In the genomic region with DNA sequence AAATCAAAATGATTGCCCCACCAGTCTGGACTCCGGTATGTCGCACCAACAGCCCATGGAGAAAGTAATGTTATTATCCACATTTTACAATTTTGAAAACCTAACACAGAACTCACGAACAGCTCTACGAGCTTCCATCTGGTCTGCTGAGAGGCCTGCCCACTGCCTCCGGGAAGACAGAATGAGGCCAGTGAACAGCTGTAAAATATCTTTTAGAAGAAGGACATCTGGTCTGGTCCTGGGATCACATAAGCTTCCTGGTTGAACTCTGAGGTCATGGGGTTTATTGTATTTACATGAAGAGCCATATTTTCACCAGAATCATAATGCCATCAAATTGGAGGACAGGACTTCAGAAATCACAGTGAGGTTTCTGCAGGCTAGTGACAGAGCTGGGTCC, we compare ENCODE assay signal across 23 cellular contexts.
A peak's percentile ranks its signal among the peaks of the same experiment; 100 is the strongest.
DNase-seq lines count a peak whose midpoint lies in the region; ATAC-seq, FAIRE-seq and TF ChIP-seq lines count a peak whose summit lies in the region.
"Had no signal": no experiment of that assay in that cellular context is flagged by ENCODE, and none has a peak within 500 bp of the region (broad histone marks: within the 10 kb centered on the region; RNA-seq: fewer than 3 reads in every experiment).

No MANE protein-coding gene starts in this region.

- H4K20me1 ChIP-seq in HepG2 (ENCODE audit: insufficient read depth, low read length), result no peaks in the 10 kb centered on the region

- TF ChIP-seq EP300 in HepG2 (IDR thresholded peaks at IDR 0.05; ENCODE audit: low read depth in 2 of 2, low read length in 2 of 2), result no peak
- no peak for TF ChIP-seq EP300 in HepG2 (CRISPR knock-in tag; IDR thresholded peaks at IDR 0.05; ENCODE audit: borderline replicate concordance)

- H3K4me3 ChIP-seq in liver (ENCODE audit: low read depth in 1 of 3, low read length in 3 of 3) (no peak overlapping the region), HepG2 (replicated peaks in 1 of 3; ENCODE audit: insufficient read depth in 1 of 3, low read depth in 2 of 3, low read length in 3 of 3) (no peak overlapping the region), vagina (no peak overlapping the region)
- H3K4me3 ChIP-seq: MG63, prostate gland, suprapubic skin had no signal

- no peaks in the 10 kb centered on the region for H3K9me3 Mint-ChIP-seq in nephron progenitor cell
- no peaks in the 10 kb centered on the region for H3K9me3 Mint-ChIP-seq in activated T-cell treated with anti-CD3 and anti-CD28 coated beads, Interleukin-2, amount 50 U/mL, for 4 hours
- H3K9me3 Mint-ChIP-seq: activated CD4-positive, alpha-beta T cell treated with anti-CD3 and anti-CD28 coated beads, Interleukin-2, amount 10 ng/mL, durations not matched to agents 24 days and 14 days had no signal

- no peak overlapping the region for H2AFZ ChIP-seq in HepG2 (ENCODE audit: low read length)

- TF ChIP-seq CTCF in liver (IDR thresholded peaks at IDR 0.05; ENCODE audit: low read depth, low read length, missing input control) (no peak), HepG2 (CRISPR knock-in tag; IDR thresholded peaks at IDR 0.05) (no peak), nephron progenitor cell (IDR thresholded peaks at IDR 0.05) (no peak), vagina (IDR thresholded peaks at IDR 0.05) (no peak)

- CTCF ChIA-PET in HepG2 (lab: Yijun Ruan, JAX; ENCODE audit: low intra/inter-chr PET ratio, low total read pairs), result no interaction called here

- H3K9me3 ChIP-seq in liver (ENCODE audit: control insufficient read depth in 4 of 4, low read length in 3 of 4), result no peaks in the 10 kb centered on the region
- H3K9me3 ChIP-seq in HepG2 (ENCODE audit: low read length), result no peaks in the 10 kb centered on the region
- H3K9me3 ChIP-seq in vagina, result no peaks in the 10 kb centered on the region
- H3K9me3 ChIP-seq: MG63, prostate gland, suprapubic skin had no signal

- no peak for DNase-seq in HepG2 (ENCODE audit: low spot score)
- no peak for DNase-seq in left cardiac atrium
- DNase-seq in nephron progenitor cell, result no peak
- DNase-seq in vagina (ENCODE audit: extremely low spot score in 2 of 2), result no peak
- DNase-seq in SHP77 (lab: John Stamatoyannopoulos, UW), result no peak
- no peak for DNase-seq in activated T-cell treated with anti-CD3 and anti-CD28 coated beads, Interleukin-2, amount 50 U/mL, for 4 hours
- DNase-seq: activated CD4-positive, alpha-beta T cell treated with anti-CD3 and anti-CD28 coated beads, Interleukin-2, amount 10 ng/mL, durations not matched to agents 24 days and 14 days; activated CD8-positive, alpha-beta memory T cell treated with anti-CD3 and anti-CD28 coated beads, Interleukin-2, amount 50 U/mL, for 4 hours; activated naive CD4-positive, alpha-beta T cell; anterior cingulate cortex; CD4-positive, alpha-beta memory T cell; effector memory CD4-positive, alpha-beta T cell; hippocampal formation; mesendoderm; MG63; NCI-H1436 treated with DMSO at 0.1 percent for 48 hours; stimulated activated CD4-positive, alpha-beta T cell treated with anti-CD3 and anti-CD28 coated beads, Interleukin-12 subunit alpha, Interleukin-12 subunit beta, amount 100 ng/mL, for 4 hours had no signal

- peaks cover 4% of the 10 kb centered on the region for H3K27me3 Mint-ChIP-seq in nephron progenitor cell (ENCODE audit: low read depth, poor library complexity)
- H3K27me3 Mint-ChIP-seq in activated T-cell treated with anti-CD3 and anti-CD28 coated beads, Interleukin-2, amount 50 U/mL, for 4 hours (ENCODE audit: low read depth), result no peaks in the 10 kb centered on the region
- H3K27me3 Mint-ChIP-seq: activated CD4-positive, alpha-beta T cell treated with anti-CD3 and anti-CD28 coated beads, Interleukin-2, amount 10 ng/mL, durations not matched to agents 24 days and 14 days; CD4-positive, alpha-beta memory T cell had no signal

- H3K27ac ChIP-seq in liver (ENCODE audit: low read depth in 1 of 2, low read length in 2 of 2) (no peak overlapping the region), HepG2 (ENCODE audit: extremely low read length, insufficient read depth, low read length) (no peak overlapping the region), vagina (peak overlapping the region; percentile 22)
- H3K27ac ChIP-seq: prostate gland, RWPE1, suprapubic skin had no signal

- POLR2A ChIA-PET in HepG2 (lab: Yijun Ruan, JAX), result no interaction called here

- TF ChIP-seq POLR2A in HepG2 (IDR thresholded peaks at IDR 0.05; ENCODE audit: insufficient read depth in 1 of 2, low read depth in 2 of 2, low read length in 2 of 2) (no peak), vagina (IDR thresholded peaks at IDR 0.05) (no peak)

- intact Hi-C loops in HepG2 (cut with micrococcal nuclease; ENCODE audit: unreplicated experiment) (no loop called here), left cardiac atrium (cut with DNase I) (no loop called here), vagina (cut with DNase I) (no loop called here)

- BruUV-seq in HepG2 (replicated peaks; lab: Mats Ljungman, UMichigan), result no TSS peak

- in situ Hi-C loops in HepG2 (cut with HindIII; ENCODE audit: extremely low pct_ligation_motif_present, low pct_unique_long_range_greater_than_20kb), result no loop called here

- no peak for FAIRE-seq in HepG2 (lab: Jason Lieb, UNC)
- FAIRE-seq: islet of Langerhans had no signal

- ATAC-seq in HepG2 (no peak), left cardiac atrium (peak; percentile 67 to 79), GM18520 (IDR thresholded peaks at IDR 0.05; ENCODE audit: unreplicated experiment) (no peak)
- ATAC-seq in activated T-cell treated with anti-CD3 and anti-CD28 coated beads, Interleukin-2, amount 50 U/mL, for 4 hours, result no peak

- peaks cover 18% of the 10 kb centered on the region for H3K4me1 Mint-ChIP-seq in nephron progenitor cell
- no peaks in the 10 kb centered on the region for H3K4me1 Mint-ChIP-seq in activated T-cell treated with anti-CD3 and anti-CD28 coated beads, Interleukin-2, amount 50 U/mL, for 4 hours (ENCODE audit: low read depth)
- H3K4me1 Mint-ChIP-seq: activated CD4-positive, alpha-beta T cell treated with anti-CD3 and anti-CD28 coated beads, Interleukin-2, amount 10 ng/mL, durations not matched to agents 24 days and 14 days; CD4-positive, alpha-beta memory T cell had no signal

- H3K4me3 Mint-ChIP-seq in nephron progenitor cell, result no peak overlapping the region
- H3K4me3 Mint-ChIP-seq in activated T-cell treated with anti-CD3 and anti-CD28 coated beads, Interleukin-2, amount 50 U/mL, for 4 hours, result no peak overlapping the region
- H3K4me3 Mint-ChIP-seq: activated CD4-positive, alpha-beta T cell treated with anti-CD3 and anti-CD28 coated beads, Interleukin-2, amount 10 ng/mL, durations not matched to agents 24 days and 14 days; CD4-positive, alpha-beta memory T cell had no signal

- H3K27me3 ChIP-seq in liver (ENCODE audit: control insufficient read depth in 4 of 4, insufficient read depth in 4 of 4, low read length in 3 of 4) (no peaks in the 10 kb centered on the region), HepG2 (ENCODE audit: control insufficient read depth in 1 of 2, insufficient read depth in 2 of 2, low read length in 2 of 2) (no peaks in the 10 kb centered on the region), vagina (no peaks in the 10 kb centered on the region)
- H3K27me3 ChIP-seq: MG63, suprapubic skin had no signal

- H3K4me1 ChIP-seq in liver (ENCODE audit: control insufficient read depth in 4 of 4, insufficient read depth in 4 of 4, low read length in 3 of 4) (peaks cover 0 to 2% (median 0%) of the 10 kb centered on the region in 4 donors), HepG2 (ENCODE audit: insufficient read depth, low read length) (peaks cover 8% of the 10 kb centered on the region; the same call in 1 of the 2 replicates), vagina (peaks cover 7% of the 10 kb centered on the region)
- H3K4me1 ChIP-seq: prostate gland, suprapubic skin had no signal

- H3K36me3 ChIP-seq in liver (ENCODE audit: control insufficient read depth in 4 of 4, insufficient read depth in 3 of 4, low read depth in 1 of 4, low read length in 3 of 4) (no peaks in the 10 kb centered on the region), HepG2 (replicated peaks in 1 of 2; ENCODE audit: control insufficient read depth in 1 of 2, insufficient read depth in 2 of 2, low read length in 2 of 2) (no peaks in the 10 kb centered on the region; a peak in 1 of 5 replicates), vagina (no peaks in the 10 kb centered on the region)
- H3K36me3 ChIP-seq: MG63, prostate gland, suprapubic skin had no signal

- H3K9ac ChIP-seq in liver (ENCODE audit: low read depth in 1 of 2, low read length in 2 of 2) (no peak overlapping the region), HepG2 (ENCODE audit: insufficient read depth, low read depth, low read length) (no peak overlapping the region)

- H3K27ac Mint-ChIP-seq in nephron progenitor cell, result peak overlapping the region; percentile 80
- H3K27ac Mint-ChIP-seq: activated CD4-positive, alpha-beta T cell treated with anti-CD3 and anti-CD28 coated beads, Interleukin-2, amount 10 ng/mL, durations not matched to agents 24 days and 14 days had no signal

- no peaks in the 10 kb centered on the region for H3K79me2 ChIP-seq in HepG2 (ENCODE audit: insufficient read depth, low read length)

- no peak overlapping the region for H3K4me2 ChIP-seq in HepG2 (ENCODE audit: low read depth, low read length)

- TF ChIP-seq RAD21 in liver (IDR thresholded peaks at IDR 0.05), result no peak
- TF ChIP-seq RAD21 in HepG2 (CRISPR knock-in tag; IDR thresholded peaks at IDR 0.05), result no peak

- H3K36me3 Mint-ChIP-seq in nephron progenitor cell (ENCODE audit: low read depth), result no peaks in the 10 kb centered on the region
- H3K36me3 Mint-ChIP-seq in activated T-cell treated with anti-CD3 and anti-CD28 coated beads, Interleukin-2, amount 50 U/mL, for 4 hours (ENCODE audit: insufficient read depth), result no peaks in the 10 kb centered on the region
- H3K36me3 Mint-ChIP-seq: CD4-positive, alpha-beta memory T cell had no signal

- 92% methylated on average over 5 of the region's 5 CpGs for WGBS in liver
- WGBS in HepG2 (ENCODE audit: low lambda C conversion rate), result 98% methylated on average over 5 of the region's 5 CpGs

TF ChIP-seq in liver, 16 proteins besides CTCF, POLR2A, EP300 and RAD21:
- TF ChIP-seq NR2F2 (IDR thresholded peaks at IDR 0.05) (peak; percentile 65), HNF4G (IDR thresholded peaks at IDR 0.05) (no peak)
TF ChIP-seq in liver: peak in this region for 1.

TF ChIP-seq in HepG2, 621 proteins besides CTCF, POLR2A, EP300 and RAD21:
- no peak for TF ChIP-seq ZNF713 (CRISPR knock-in tag; IDR thresholded peaks at IDR 0.05)

Comparison
In these comparisons a context has a peak if more than half of its experiments do, and no peak if none do; other contexts are left out.
1. ATAC-seq: peak in left cardiac atrium (2 of 2); none in HepG2 (single experiment), GM18520 (single experiment) and activated T-cell treated with anti-CD3 and anti-CD28 coated beads, Interleukin-2, amount 50 U/mL, for 4 hours (0 of 2).